In genomic region chr2:238289574-238289973, GRCh38 we compare ENCODE assay signal across 9 cellular contexts. TPM values are rescaled to one million over a fixed set of nuclear protein-coding genes. Genes with fewer than 3 reads are reported as not detected.
DNase-seq lines count a peak whose midpoint lies in the region; ATAC-seq, FAIRE-seq and TF ChIP-seq lines count a peak whose summit lies in the region.
"Had no signal": no experiment of that assay in that cellular context is flagged by ENCODE, and none has a peak within 500 bp of the region (broad histone marks: within the 10 kb centered on the region; RNA-seq: fewer than 3 reads in every experiment).

No MANE protein-coding gene starts in this region.

- no peaks in the 10 kb centered on the region for H3K36me3 ChIP-seq in CD8-positive, alpha-beta memory T cell (ENCODE audit: insufficient read depth, low read length)
- H3K36me3 ChIP-seq in OCI-LY1 (ENCODE audit: insufficient read depth, low read length) = no peaks in the 10 kb centered on the region
- no peaks in the 10 kb centered on the region for H3K36me3 ChIP-seq in endothelial cell of umbilical vein (ENCODE audit: control insufficient read depth in 2 of 2, extremely low read depth in 1 of 2, insufficient read depth in 2 of 2, low read length in 2 of 2)
- no peaks in the 10 kb centered on the region for H3K36me3 ChIP-seq in ovary
- H3K36me3 ChIP-seq: adrenal gland had no signal

- H3K4me1 Mint-ChIP-seq in CD8-positive, alpha-beta memory T cell = peaks cover 31 to 48% (median 38%) of the 10 kb centered on the region in 3 donors

- H3K4me2 ChIP-seq in OCI-LY1 (ENCODE audit: low read length) (peak overlapping the region; percentile 59), endothelial cell of umbilical vein (ENCODE audit: insufficient read depth, low read length) (peak overlapping the region; percentile 71)

- no peaks in the 10 kb centered on the region for H3K9me3 Mint-ChIP-seq in CD8-positive, alpha-beta memory T cell

- H3K27ac ChIP-seq in CD8-positive, alpha-beta memory T cell (ENCODE audit: low read depth, low read length) = peak overlapping the region; percentile 91
- H3K27ac ChIP-seq in OCI-LY1 (ENCODE audit: low read depth, low read length, poor library complexity, severe bottlenecking) = no peak overlapping the region
- no peak overlapping the region for H3K27ac ChIP-seq in endothelial cell of umbilical vein (ENCODE audit: insufficient read depth, low read depth, low read length)
- H3K27ac ChIP-seq in ovary = peak overlapping the region in 1 of 2 donors; percentile 90

- no peak for ATAC-seq in GM21619 (IDR thresholded peaks at IDR 0.05; ENCODE audit: unreplicated experiment)

- H4K20me1 ChIP-seq in OCI-LY1 (ENCODE audit: insufficient read depth, low read length) = no peaks in the 10 kb centered on the region
- no peaks in the 10 kb centered on the region for H4K20me1 ChIP-seq in endothelial cell of umbilical vein (replicated peaks; ENCODE audit: control insufficient read depth, extremely low read depth, insufficient read depth, low read length)

- TF ChIP-seq EP300 in ovary (IDR thresholded peaks at IDR 0.05) = no peak

- BruUV-seq in endothelial cell of umbilical vein (replicated peaks; lab: Mats Ljungman, UMichigan) = no TSS peak

- no peak for FAIRE-seq in endothelial cell of umbilical vein (lab: Jason Lieb, UNC)

- H3K4me3 Mint-ChIP-seq in CD8-positive, alpha-beta memory T cell = peak overlapping the region; percentile 85 to 95 (median 90)

- no peaks in the 10 kb centered on the region for H3K27me3 ChIP-seq in CD8-positive, alpha-beta memory T cell (ENCODE audit: insufficient read depth, low read length, poor library complexity, severe bottlenecking)
- H3K27me3 ChIP-seq in OCI-LY1 (ENCODE audit: insufficient read depth, low read length) (0 out of 2 replicates have a peak, but pooled peaks cover 3% of the 10 kb centered on the region), endothelial cell of umbilical vein (ENCODE audit: control insufficient read depth in 2 of 2, insufficient read depth in 2 of 2, low read length in 2 of 2) (no peaks in the 10 kb centered on the region), ovary (no peaks in the 10 kb centered on the region)
- H3K27me3 ChIP-seq: adrenal gland had no signal

- H3K9me1 ChIP-seq in endothelial cell of umbilical vein (replicated peaks; ENCODE audit: control insufficient read depth, extremely low read depth, insufficient read depth, low read length) = no peaks in the 10 kb centered on the region

- dilution Hi-C loops in endothelial cell of umbilical vein (cut with MboI; ENCODE audit: extremely low pct_ligation_motif_present, low sequenced_read_pairs) = no loop called here

- CTCF ChIA-PET in CD8-positive, alpha-beta memory T cell (lab: Charles Lee) = interaction anchor here (1.4 kb wide), 1 partner anchor 10 kb away, joined by 3 read pairs; no protein-coding TSS in a partner anchor
- CTCF ChIA-PET in endothelial cell of umbilical vein (lab: Charles Lee) = interaction anchor here (0.5 to 6.4 kb wide), 4 partner anchors 16 to 435 kb away, joined by 3 to 39 read pairs (median 4); no protein-coding TSS in a partner anchor

- H3K4me3 ChIP-seq in CD8-positive, alpha-beta memory T cell (ENCODE audit: low read length) = peak overlapping the region; percentile 40
- H3K4me3 ChIP-seq in OCI-LY1 (ENCODE audit: low read depth, low read length, poor library complexity, severe bottlenecking) (peak overlapping the region; percentile 74), endothelial cell of umbilical vein (replicated peaks in 1 of 3; ENCODE audit: insufficient read depth in 1 of 3, low read depth in 1 of 3, low read length in 3 of 3) (peak overlapping the region in 1 of 3 experiments; percentile 36), ovary (peak overlapping the region; percentile 90)

- TF ChIP-seq CTCF in OCI-LY1 (IDR thresholded peaks at IDR 0.05; ENCODE audit: low read length) (no peak), endothelial cell of umbilical vein (IDR thresholded peaks at IDR 0.05; ENCODE audit: extremely low read depth in 1 of 2, insufficient read depth in 1 of 2, low read depth in 1 of 2, low read length in 2 of 2) (no peak), ovary (IDR thresholded peaks at IDR 0.05) (no peak)

- H3K36me3 Mint-ChIP-seq in CD8-positive, alpha-beta memory T cell = peaks cover 0 to 5% (median 0%) of the 10 kb centered on the region in 3 donors

- H3K9ac ChIP-seq in OCI-LY1 (ENCODE audit: low read length) (peak overlapping the region; percentile 43), endothelial cell of umbilical vein (replicated peaks; ENCODE audit: extremely low read depth, insufficient read depth, low read length) (peak overlapping the region; percentile 78)

- H3K4me1 ChIP-seq in CD8-positive, alpha-beta memory T cell (ENCODE audit: insufficient read depth, low read length) = peaks cover 23% of the 10 kb centered on the region
- peaks cover 30% of the 10 kb centered on the region for H3K4me1 ChIP-seq in OCI-LY1 (ENCODE audit: insufficient read depth, low read length, severe bottlenecking)
- H3K4me1 ChIP-seq in endothelial cell of umbilical vein (ENCODE audit: control insufficient read depth, extremely low read depth, insufficient read depth, low read length) = peaks cover 14% of the 10 kb centered on the region
- H3K4me1 ChIP-seq in ovary (ENCODE audit: insufficient read depth) = peaks cover 8% of the 10 kb centered on the region

- POLR2A ChIA-PET in CD8-positive, alpha-beta memory T cell (lab: Charles Lee) = interaction anchor here (0.7 to 2.0 kb wide), 5 partner anchors 49 to 1111 kb away, joined by 3 to 8 read pairs (median 4); partner anchors contain the start of genes HDAC4, HES6 and ILKAP
- POLR2A ChIA-PET in endothelial cell of umbilical vein (lab: Charles Lee) = interaction anchor here (1.4 kb wide), 1 partner anchor 26 kb away, joined by 3 read pairs; no protein-coding TSS in a partner anchor

- H2AFZ ChIP-seq in OCI-LY1 (ENCODE audit: low read length) (peak overlapping the region; percentile 11; the same call in 1 of the 2 replicates), endothelial cell of umbilical vein (ENCODE audit: low read depth, low read length) (peak overlapping the region; percentile 51)

- no peak for DNase-seq in CD8-positive, alpha-beta memory T cell
- DNase-seq in endothelial cell of umbilical vein (ENCODE audit: low read depth, low spot score) (no peak), ovary (peak in 1 of 5 donors; percentile 38), MV-4-11 (lab: John Stamatoyannopoulos, UW) (no peak), Ammon's horn (ENCODE audit: low spot score) (no peak), iPS-NIHi7 (ENCODE audit: extremely low spot score) (no peak)

- no peaks in the 10 kb centered on the region for H3F3A ChIP-seq in OCI-LY1 (ENCODE audit: insufficient read depth, low read length)

- intact Hi-C loops in endothelial cell of umbilical vein (cut with micrococcal nuclease) (no loop called here), ovary (cut with DNase I) (no loop called here)

- TF ChIP-seq POLR2A in endothelial cell of umbilical vein (IDR thresholded peaks at IDR 0.05; ENCODE audit: low read depth, low read length) (no peak), ovary (IDR thresholded peaks at IDR 0.05) (no peak)

- no peaks in the 10 kb centered on the region for H3K79me2 ChIP-seq in OCI-LY1 (ENCODE audit: insufficient read depth, low read length)
- no peaks in the 10 kb centered on the region for H3K79me2 ChIP-seq in endothelial cell of umbilical vein (ENCODE audit: control insufficient read depth, insufficient read depth, low read length)

- no peaks in the 10 kb centered on the region for H3K9me3 ChIP-seq in CD8-positive, alpha-beta memory T cell (ENCODE audit: low read length)
- H3K9me3 ChIP-seq in OCI-LY1 (ENCODE audit: low read length) (no peaks in the 10 kb centered on the region), endothelial cell of umbilical vein (replicated peaks; ENCODE audit: control insufficient read depth, insufficient read depth, low read length) (no peaks in the 10 kb centered on the region), ovary (no peaks in the 10 kb centered on the region)
- H3K9me3 ChIP-seq: adrenal gland had no signal

- WGBS in ovary, 3 donors = 24 to 28% (median 25%) methylated on average over 13 of the region's 13 CpGs

- H3K27me3 Mint-ChIP-seq in CD8-positive, alpha-beta memory T cell = peaks cover 0 to 3% of the 10 kb centered on the region in 2 donors

- peak overlapping the region; percentile 88 to 98 (median 94) for H3K27ac Mint-ChIP-seq in CD8-positive, alpha-beta memory T cell

- H3K9me2 ChIP-seq in OCI-LY1 (ENCODE audit: low read depth, low read length) = no peaks in the 10 kb centered on the region

RNA-seq across cellular contexts. Expression of gene PER2, which starts 1.2 kb away (rescaled TPM):
- 10 to 100 TPM; 12.9 to 14.2 TPM for total RNA-seq in CD8-positive, alpha-beta memory T cell
- polyA plus RNA-seq in CD8-positive, alpha-beta memory T cell = 4.3 TPM
- total RNA-seq in endothelial cell of umbilical vein = 3.3 and 3.8 TPM in 2 replicates
- polyA plus RNA-seq in endothelial cell of umbilical vein = 0.60 and 0.86 TPM in 2 replicates
- 0.86 and 1.1 TPM in 2 replicates for polyA plus RNA-seq in endothelial cell of umbilical vein (2011; cell fraction: cytosol; rRNA removed)
- polyA plus RNA-seq in endothelial cell of umbilical vein (2011; cell fraction: nucleus; rRNA removed) = 3.4 and 4.6 TPM in 2 replicates
- polyA plus RNA-seq in endothelial cell of umbilical vein (2012) = 1.3 and 1.7 TPM in 2 replicates
- 3.9 and 5.3 TPM in 2 replicates for polyA minus RNA-seq in endothelial cell of umbilical vein
- polyA minus RNA-seq in endothelial cell of umbilical vein (2011; cell fraction: cytosol; rRNA and poly(A)+ RNA removed) = 3.7 TPM
- polyA minus RNA-seq in endothelial cell of umbilical vein (2011; cell fraction: nucleus; rRNA and poly(A)+ RNA removed) = 5.0 and 5.8 TPM in 2 replicates
- total RNA-seq in ovary = 10 to 100 TPM in 6 of 7 donors, 1 to 10 TPM in 1; 9.9 to 34.5 (median 27.4) TPM
- 1 to 10 TPM; 8.1 to 8.5 TPM for polyA plus RNA-seq in ovary

RNA-seq across cellular contexts. Expression of gene TRAF3IP1, which starts 30.7 kb away (rescaled TPM):
- total RNA-seq in CD8-positive, alpha-beta memory T cell = 10 to 100 TPM; 14.7 to 15.9 TPM
- 10.2 TPM for polyA plus RNA-seq in CD8-positive, alpha-beta memory T cell
- total RNA-seq in endothelial cell of umbilical vein = 15.0 and 15.9 TPM in 2 replicates
- polyA plus RNA-seq in endothelial cell of umbilical vein = 2.1 and 3.4 TPM in 2 replicates
- polyA plus RNA-seq in endothelial cell of umbilical vein (2011; cell fraction: cytosol; rRNA removed) = 5.9 and 7.1 TPM in 2 replicates
- polyA plus RNA-seq in endothelial cell of umbilical vein (2011; cell fraction: nucleus; rRNA removed) = 7.8 and 9.8 TPM in 2 replicates
- 11.9 and 12.9 TPM in 2 replicates for polyA plus RNA-seq in endothelial cell of umbilical vein (2012)
- 4.5 and 7.2 TPM in 2 replicates for polyA minus RNA-seq in endothelial cell of umbilical vein
- polyA minus RNA-seq in endothelial cell of umbilical vein (2011; cell fraction: cytosol; rRNA and poly(A)+ RNA removed) = 3.9 TPM
- 4.9 and 5.8 TPM in 2 replicates for polyA minus RNA-seq in endothelial cell of umbilical vein (2011; cell fraction: nucleus; rRNA and poly(A)+ RNA removed)
- 10 to 100 TPM in 6 of 7 donors, 1 to 10 TPM in 1; 7.0 to 29.2 (median 19.9) TPM for total RNA-seq in ovary
- 10 to 100 TPM in 1 of 2 donors, 1 to 10 TPM in 1; 8.5 to 17.0 TPM for polyA plus RNA-seq in ovary

RNA-seq across cellular contexts. Expression of gene HES6, which starts 49.7 kb away (rescaled TPM):
- 1 to 10 TPM; 4.7 to 5.1 TPM for total RNA-seq in CD8-positive, alpha-beta memory T cell
- 2.2 TPM for polyA plus RNA-seq in CD8-positive, alpha-beta memory T cell
- total RNA-seq in endothelial cell of umbilical vein = 5.1 and 5.4 TPM in 2 replicates
- polyA plus RNA-seq in endothelial cell of umbilical vein = 2.2 and 4.3 TPM in 2 replicates
- 1.9 and 2.1 TPM in 2 replicates for polyA plus RNA-seq in endothelial cell of umbilical vein (2011; cell fraction: cytosol; rRNA removed)
- polyA plus RNA-seq in endothelial cell of umbilical vein (2011; cell fraction: nucleus; rRNA removed) = 2.3 and 2.8 TPM in 2 replicates
- polyA plus RNA-seq in endothelial cell of umbilical vein (2012) = 0.98 and 1.0 TPM in 2 replicates
- 0.51 and 2.0 TPM in 2 replicates for polyA minus RNA-seq in endothelial cell of umbilical vein
- 2.3 TPM for polyA minus RNA-seq in endothelial cell of umbilical vein (2011; cell fraction: cytosol; rRNA and poly(A)+ RNA removed)
- 0.87 TPM in 1 of 2 replicates, not detected in the other for polyA minus RNA-seq in endothelial cell of umbilical vein (2011; cell fraction: nucleus; rRNA and poly(A)+ RNA removed)
- total RNA-seq in ovary = 10 to 100 TPM in 2 of 7 donors, 1 to 10 TPM in 5; 1.1 to 12.4 (median 3.1) TPM
- polyA plus RNA-seq in ovary = 1 to 10 TPM in 1 of 2 donors, under 1 TPM in 1; 0.33 to 2.0 TPM
